In genomic region chr17:5031365-5032082, GRCh38 we compare ENCODE assay signal across 8 cellular contexts. TPM values are rescaled to one million over a fixed set of nuclear protein-coding genes. Genes with fewer than 3 reads are reported as not detected.
DNase-seq lines count a peak whose midpoint lies in the region; TF ChIP-seq lines count a peak whose summit lies in the region.

No MANE protein-coding gene starts in this region.

- H3K4me3 ChIP-seq in AG10803 (ENCODE audit: low read length): peak overlapping the region; percentile 54

- H3K36me3 ChIP-seq in KOPT-K1 (ENCODE audit: insufficient read depth, low read length): no peaks in the 10 kb centered on the region

- no peaks in the 10 kb centered on the region for H3K9me3 ChIP-seq in KOPT-K1 (ENCODE audit: insufficient read depth, low read length, poor library complexity, severe bottlenecking)

- peak; percentile 67 for DNase-seq in AG10803 (ENCODE audit: low read depth)
- DNase-seq in GM19238 (ENCODE audit: insufficient read length, low spot score): peak; percentile 85
- DNase-seq in SK-MEL-5 (ENCODE audit: low read depth, low spot score): peak; percentile 84
- DNase-seq in activated naive CD4-positive, alpha-beta T cell treated with Interleukin-2 at 50 U/mL for 16 hours: peak; percentile 86
- DNase-seq in glomerular endothelial cell (ENCODE audit: extremely low read depth, low read depth, low spot score): peak; percentile 31
- peak; percentile 38 for DNase-seq in non-pigmented ciliary epithelial cell (ENCODE audit: low read depth)
- DNase-seq in stromal cell of bone marrow (ENCODE audit: low read depth): peak; percentile 53

- in situ Hi-C loops in SK-MEL-5 (cut with HindIII; ENCODE audit: low pct_unique_long_range_greater_than_20kb, low sequenced_read_pairs): no loop called here

- TF ChIP-seq CTCF in AG10803 (conservative IDR thresholded peaks at IDR 0.05; ENCODE audit: low read length): peak; percentile 81

- H3K27ac ChIP-seq in KOPT-K1 (ENCODE audit: low read depth, low read length, poor library complexity, severe bottlenecking): peak overlapping the region; percentile 41

RNA-seq across cellular contexts. Expression of gene SLC52A1, which starts 3.7 kb away (rescaled TPM):
- total RNA-seq in SK-MEL-5 (2014; rRNA removed; shearing (Covaris generic)): not detected in 2 replicates
- polyA plus RNA-seq in SK-MEL-5 (2015; cell fraction: cytosol; rRNA removed): not detected in 2 replicates
- not detected in 2 replicates for polyA plus RNA-seq in SK-MEL-5 (2015; cell fraction: nucleus; rRNA removed)
- 0.10 TPM in 1 of 2 replicates, not detected in the other for total RNA-seq in glomerular endothelial cell

RNA-seq across cellular contexts. Expression of gene KIF1C, which starts 33.8 kb away (rescaled TPM):
- total RNA-seq in SK-MEL-5 (2014; rRNA removed; shearing (Covaris generic)): 48.2 and 54.7 TPM in 2 replicates
- polyA plus RNA-seq in SK-MEL-5 (2015; cell fraction: cytosol; rRNA removed): 46.8 and 60.9 TPM in 2 replicates
- polyA plus RNA-seq in SK-MEL-5 (2015; cell fraction: nucleus; rRNA removed): 23.4 and 36.3 TPM in 2 replicates
- total RNA-seq in glomerular endothelial cell: 114 and 117 TPM in 2 replicates

RNA-seq across cellular contexts. Expression of gene INCA1, which starts 34.2 kb away (rescaled TPM):
- total RNA-seq in SK-MEL-5 (2014; rRNA removed; shearing (Covaris generic)): 0.16 and 0.24 TPM in 2 replicates
- polyA plus RNA-seq in SK-MEL-5 (2015; cell fraction: cytosol; rRNA removed): 0.19 and 0.29 TPM in 2 replicates
- polyA plus RNA-seq in SK-MEL-5 (2015; cell fraction: nucleus; rRNA removed): 0.86 TPM in 1 of 2 replicates, not detected in the other
- total RNA-seq in glomerular endothelial cell: 0.39 and 0.76 TPM in 2 replicates

RNA-seq across cellular contexts. Expression of gene CAMTA2, which starts 44.0 kb away (rescaled TPM):
- total RNA-seq in SK-MEL-5 (2014; rRNA removed; shearing (Covaris generic)): 4.4 and 5.6 TPM in 2 replicates
- polyA plus RNA-seq in SK-MEL-5 (2015; cell fraction: cytosol; rRNA removed): 31.7 and 45.4 TPM in 2 replicates
- 56.5 and 59.3 TPM in 2 replicates for polyA plus RNA-seq in SK-MEL-5 (2015; cell fraction: nucleus; rRNA removed)
- total RNA-seq in glomerular endothelial cell: 16.4 and 35.1 TPM in 2 replicates

RNA-seq across cellular contexts. Expression of gene ZFP3, which starts 46.7 kb away (rescaled TPM):
- total RNA-seq in SK-MEL-5 (2014; rRNA removed; shearing (Covaris generic)): 0.19 TPM in 1 of 2 replicates, not detected in the other
- 0.04 and 0.07 TPM in 2 replicates for polyA plus RNA-seq in SK-MEL-5 (2015; cell fraction: cytosol; rRNA removed)
- polyA plus RNA-seq in SK-MEL-5 (2015; cell fraction: nucleus; rRNA removed): 0.19 and 0.45 TPM in 2 replicates
- 2.0 and 2.5 TPM in 2 replicates for total RNA-seq in glomerular endothelial cell

Comparison
In these comparisons a context has a peak if more than half of its experiments do, and no peak if none do; other contexts are left out.
1. Peak in every context shown above with its lines: DNase-seq, H3K4me3 ChIP-seq and H3K27ac ChIP-seq.
2. DNase-seq: peak in every context shown above with its lines; median percentile 86 in activated naive CD4-positive, alpha-beta T cell treated with Interleukin-2 at 50 U/mL for 16 hours; 85 in GM19238; 84 in SK-MEL-5; 67 in AG10803; 53 in stromal cell of bone marrow; 38 in non-pigmented ciliary epithelial cell; 31 in glomerular endothelial cell.